In genomic region chr20:50243610-50244351, GRCh38 we compare ENCODE assay signal across 23 cellular contexts. TPM values are rescaled to one million over a fixed set of nuclear protein-coding genes. Genes with fewer than 3 reads are reported as not detected.
DNase-seq lines count a peak whose midpoint lies in the region; ATAC-seq, FAIRE-seq and TF ChIP-seq lines count a peak whose summit lies in the region.
"Had no signal": no experiment of that assay in that cellular context is flagged by ENCODE, and none has a peak within 500 bp of the region (broad histone marks: within the 10 kb centered on the region; RNA-seq: fewer than 3 reads in every experiment).

No MANE protein-coding gene starts in this region.

- no peak overlapping the region; the same call in 1 of the 2 replicates for H3K18ac ChIP-seq in IMR-90 (ENCODE audit: low read depth, low read length)

- H3K27ac Mint-ChIP-seq in astrocyte (ENCODE audit: unreplicated experiment) = no peak overlapping the region
- H3K27ac Mint-ChIP-seq: activated T-cell treated with anti-CD3 and anti-CD28 coated beads, Interleukin-2, amount 50 U/mL, for 72 hours; CD8-positive, alpha-beta T cell; IgD-negative memory B cell; T-helper 1 cell treated with Interleukin-12 subunit alpha and Interleukin-12 subunit beta and Interleukin-4 antibody, amounts not matched to agents 30 μg/mL and 1 μg/mL, for 36 hours; type B pancreatic cell had no signal

- H3K56ac ChIP-seq in IMR-90 (ENCODE audit: extremely low read depth, insufficient read depth, low read length) = no peak overlapping the region

- ATAC-seq in IMR-90 (ENCODE audit: low read depth) (no peak), HG03378 (IDR thresholded peaks at IDR 0.05; ENCODE audit: unreplicated experiment) (no peak), lower lobe of right lung (no peak)
- ATAC-seq: activated CD4-positive, CD25-positive, alpha-beta regulatory T cell treated with anti-CD3 and anti-CD28 coated beads, Interleukin-2, amount 50 U/mL, for 24 hours; activated T-cell treated with anti-CD3 and anti-CD28 coated beads, Interleukin-2, amount 50 U/mL, for 72 hours; CD8-positive, alpha-beta T cell had no signal

- H4K20me1 ChIP-seq in IMR-90 (ENCODE audit: insufficient read depth, low read length) (no peaks in the 10 kb centered on the region), astrocyte (ENCODE audit: insufficient read depth, low read length) (no peaks in the 10 kb centered on the region)

- peak overlapping the region; percentile 48 for H3K4ac ChIP-seq in IMR-90 (ENCODE audit: low read depth, low read length)

- FAIRE-seq in astrocyte (lab: Jason Lieb, UNC) (no peak), HTR-8/SVneo (lab: Jason Lieb, UNC) (no peak)
- FAIRE-seq: H54 had no signal

- no peak overlapping the region for H3K4me3 Mint-ChIP-seq in astrocyte (ENCODE audit: unreplicated experiment)
- H3K4me3 Mint-ChIP-seq: activated T-cell treated with anti-CD3 and anti-CD28 coated beads, Interleukin-2, amount 50 U/mL, for 72 hours; CD8-positive, alpha-beta T cell; IgD-negative memory B cell; T-helper 1 cell treated with Interleukin-12 subunit alpha and Interleukin-12 subunit beta and Interleukin-4 antibody, amounts not matched to agents 30 μg/mL and 1 μg/mL, for 36 hours; type B pancreatic cell had no signal

- no TSS peak for BruUV-seq in IMR-90 (replicated peaks; lab: Mats Ljungman, UMichigan)

- peak overlapping the region; percentile 47; the same call in 2 of the 3 replicates for H2BK15ac ChIP-seq in IMR-90 (ENCODE audit: low read depth, low read length)

- no peak overlapping the region for H3K23ac ChIP-seq in IMR-90 (ENCODE audit: low read depth, low read length)

- H3K4me1 ChIP-seq in IMR-90 (ENCODE audit: control insufficient read depth, insufficient read depth, low read length) (peaks cover 7% of the 10 kb centered on the region; the same call in 1 of the 2 replicates), astrocyte (ENCODE audit: insufficient read depth, low read length) (peaks cover 21% of the 10 kb centered on the region), esophagus (ENCODE audit: control insufficient read depth in 2 of 2, insufficient read depth in 2 of 2, low read length in 1 of 2) (peaks cover 6 to 33% of the 10 kb centered on the region in 2 donors), lower lobe of right lung (no peaks in the 10 kb centered on the region)
- H3K4me1 ChIP-seq: BE2C, right atrium auricular region had no signal

- no peak overlapping the region for H4K5ac ChIP-seq in IMR-90 (ENCODE audit: low read depth, low read length)

- peak overlapping the region; percentile 14; the same call in 1 of the 2 replicates for H2BK20ac ChIP-seq in IMR-90 (ENCODE audit: low read depth, low read length)

- peaks cover 5% of the 10 kb centered on the region; the same call in 1 of the 2 replicates for H3K9me1 ChIP-seq in IMR-90 (ENCODE audit: insufficient read depth, low read length)

- no peak for TF ChIP-seq POLR2A in IMR-90 (IDR thresholded peaks at IDR 0.05; ENCODE audit: low read depth, low read length)

- no peak overlapping the region for H4K8ac ChIP-seq in IMR-90 (ENCODE audit: low read depth in 2 of 2, low read length in 2 of 2)

- H3K27me3 ChIP-seq in IMR-90 (ENCODE audit: control insufficient read depth, insufficient read depth, low read length) (no peaks in the 10 kb centered on the region), astrocyte (ENCODE audit: insufficient read depth, low read length) (no peaks in the 10 kb centered on the region), esophagus (ENCODE audit: control insufficient read depth in 1 of 2, insufficient read depth in 2 of 2, low read length in 2 of 2) (no peaks in the 10 kb centered on the region), lower lobe of right lung (ENCODE audit: low read depth) (no peaks in the 10 kb centered on the region)
- H3K27me3 ChIP-seq: BE2C, right atrium auricular region had no signal

- CTCF ChIA-PET in IMR-90 (lab: Yijun Ruan, JAX) = no interaction called here

- H3K4me2 ChIP-seq in IMR-90 (ENCODE audit: low read depth, low read length) = no peak overlapping the region
- peak overlapping the region; percentile 57 for H3K4me2 ChIP-seq in astrocyte (ENCODE audit: low read length)

- H3K79me2 ChIP-seq in astrocyte (ENCODE audit: insufficient read depth, low read length) = no peaks in the 10 kb centered on the region

- no peak for DNase-seq in IMR-90
- no peak for DNase-seq in astrocyte (ENCODE audit: low read depth)
- no peak for DNase-seq in nucleus accumbens (lab: John Stamatoyannopoulos, UW)
- no peak for DNase-seq in HTR-8/SVneo (ENCODE audit: insufficient read length, low spot score)
- DNase-seq in lower lobe of right lung = no peak
- DNase-seq: activated CD4-positive, alpha-beta T cell treated with anti-CD3 and anti-CD28 coated beads, Interleukin-2, amount 50 U/mL, for 48 hours; activated T-cell treated with anti-CD3 and anti-CD28 coated beads, Interleukin-2, amount 50 U/mL, for 72 hours; BE2C; CD8-positive, alpha-beta T cell; cerebellar nuclear complex; heart right ventricle; NCI-H1694 treated with DMSO at 0.1 percent for 48 hours; stimulated activated CD4-positive, alpha-beta T cell treated with anti-CD3 and anti-CD28 coated beads, Interleukin-2, amount 100 ng/mL, for 48 hours had no signal

- H3K4me1 Mint-ChIP-seq in astrocyte (ENCODE audit: low read depth, unreplicated experiment) = peaks cover 2% of the 10 kb centered on the region
- H3K4me1 Mint-ChIP-seq: IgD-negative memory B cell had no signal

- H3K27ac ChIP-seq in IMR-90 (ENCODE audit: insufficient read depth, low read length) (no peak overlapping the region), astrocyte (ENCODE audit: low read depth, low read length) (no peak overlapping the region), esophagus (ENCODE audit: low read depth in 2 of 2, low read length in 1 of 2) (peak overlapping the region; percentile 65 to 89), skin epidermis (peak overlapping the region in 19 of 21 experiments; percentile 15 to 90 (median 78)), lower lobe of right lung (no peak overlapping the region)
- H3K27ac ChIP-seq: heart right ventricle, right atrium auricular region, SK-N-MC had no signal

- peaks cover 25% of the 10 kb centered on the region for H3K27me3 Mint-ChIP-seq in astrocyte (ENCODE audit: low read depth, unreplicated experiment)
- H3K27me3 Mint-ChIP-seq: type B pancreatic cell had no signal

- H3K9me3 Mint-ChIP-seq in astrocyte (ENCODE audit: unreplicated experiment) = peaks cover 5% of the 10 kb centered on the region
- H3K9me3 Mint-ChIP-seq: activated T-cell treated with anti-CD3 and anti-CD28 coated beads, Interleukin-2, amount 50 U/mL, for 72 hours; CD8-positive, alpha-beta T cell; T-helper 1 cell treated with Interleukin-12 subunit alpha and Interleukin-12 subunit beta and Interleukin-4 antibody, amounts not matched to agents 30 μg/mL and 1 μg/mL, for 36 hours had no signal

- intact Hi-C loops in IMR-90 (cut with micrococcal nuclease) = no loop called here
- intact Hi-C loops in lower lobe of right lung (cut with DNase I) = no loop called here

- no peaks in the 10 kb centered on the region for H3K79me1 ChIP-seq in IMR-90 (ENCODE audit: low read depth in 1 of 2, low read length in 2 of 2)

- H3K9ac ChIP-seq in IMR-90 (ENCODE audit: low read depth, low read length) = no peak overlapping the region
- H3K9ac ChIP-seq in astrocyte (ENCODE audit: low read length) = peak overlapping the region; percentile 60

- H3K4me3 ChIP-seq in IMR-90 (ENCODE audit: insufficient read depth, low read depth, low read length) = no peak overlapping the region
- no peak overlapping the region for H3K4me3 ChIP-seq in astrocyte (ENCODE audit: insufficient read depth, low read depth, low read length)
- no peak overlapping the region for H3K4me3 ChIP-seq in esophagus (ENCODE audit: low read depth in 1 of 2, low read length in 2 of 2)
- no peak overlapping the region for H3K4me3 ChIP-seq in skin epidermis
- no peak overlapping the region for H3K4me3 ChIP-seq in lower lobe of right lung
- H3K4me3 ChIP-seq: heart right ventricle, right atrium auricular region, SK-N-MC had no signal

- H3K36me3 Mint-ChIP-seq in astrocyte (ENCODE audit: low read depth, unreplicated experiment) = no peaks in the 10 kb centered on the region
- H3K36me3 Mint-ChIP-seq: CD8-positive, alpha-beta T cell; IgD-negative memory B cell; type B pancreatic cell had no signal

- in situ Hi-C loops in IMR-90 (cut with MboI; ENCODE audit: low sequenced_read_pairs) = no loop called here

- peak overlapping the region; percentile 44 for H2AK9ac ChIP-seq in IMR-90 (replicated peaks; ENCODE audit: low read depth, low read length, poor library complexity)

- H2BK120ac ChIP-seq in IMR-90 (ENCODE audit: low read depth, low read length) = peak overlapping the region; percentile 49

- dilution Hi-C loops in IMR-90 (cut with HindIII; ENCODE audit: low sequenced_read_pairs, unreplicated experiment) = no loop called here

- H2BK5ac ChIP-seq in IMR-90 (ENCODE audit: low read depth, low read length, poor library complexity, severe bottlenecking) = no peak overlapping the region

- no peak overlapping the region for H3K14ac ChIP-seq in IMR-90 (replicated peaks; ENCODE audit: low read depth, low read length)

- H2AK5ac ChIP-seq in IMR-90 (ENCODE audit: low read depth, low read length) = peak overlapping the region; percentile 89

- H2AFZ ChIP-seq in IMR-90 (replicated peaks; ENCODE audit: low read length, poor library complexity) = no peak overlapping the region
- H2AFZ ChIP-seq in astrocyte (ENCODE audit: low read depth, low read length) = peak overlapping the region; percentile 59

- POLR2A ChIA-PET in IMR-90 (lab: Charles Lee; ENCODE audit: unreplicated experiment) = no interaction called here

- H3K9me3 ChIP-seq in IMR-90 (ENCODE audit: control insufficient read depth, insufficient read depth, low read length) = no peaks in the 10 kb centered on the region
- H3K9me3 ChIP-seq in astrocyte (ENCODE audit: insufficient read depth, low read depth, low read length) = no peaks in the 10 kb centered on the region
- H3K9me3 ChIP-seq in esophagus (ENCODE audit: control insufficient read depth in 2 of 2, insufficient read depth in 1 of 2, low read depth in 1 of 2, low read length in 1 of 2) = no peaks in the 10 kb centered on the region
- no peaks in the 10 kb centered on the region for H3K9me3 ChIP-seq in lower lobe of right lung
- H3K9me3 ChIP-seq: BE2C, heart right ventricle, right atrium auricular region had no signal

- peak overlapping the region; percentile 62; the same call in 1 of the 2 replicates for H4K91ac ChIP-seq in IMR-90 (ENCODE audit: insufficient read depth, low read depth, low read length)

- TF ChIP-seq RAD21 in IMR-90 (IDR thresholded peaks at IDR 0.05; ENCODE audit: low read length) = no peak

- TF ChIP-seq CTCF in IMR-90 (conservative IDR thresholded peaks at IDR 0.05; ENCODE audit: low read depth, low read length) (no peak), astrocyte (IDR thresholded peaks at IDR 0.05; ENCODE audit: insufficient read depth, low read depth, low read length) (no peak), lower lobe of right lung (IDR thresholded peaks at IDR 0.05) (no peak)

- 93% methylated on average over 9 of the region's 15 CpGs; no CpG with 5 or more reads in 1 of the 2 experiments for WGBS in IMR-90 (ENCODE audit: extremely low coverage in 2 of 2, insufficient read length in 1 of 2), 2 experiments
- WGBS in esophagus, 2 donors = 86 to 88% methylated on average over 15 of the region's 15 CpGs

- H3K36me3 ChIP-seq in IMR-90 (ENCODE audit: control insufficient read depth, insufficient read depth, low read length) (no peaks in the 10 kb centered on the region), astrocyte (ENCODE audit: insufficient read depth, low read length) (no peaks in the 10 kb centered on the region), esophagus (ENCODE audit: control insufficient read depth in 2 of 2, insufficient read depth in 2 of 2, low read length in 1 of 2) (no peaks in the 10 kb centered on the region), lower lobe of right lung (no peaks in the 10 kb centered on the region)
- H3K36me3 ChIP-seq: BE2C, heart right ventricle, right atrium auricular region had no signal

RNA-seq across cellular contexts. Expression of gene CEBPB, which starts 53.2 kb away (rescaled TPM):
- total RNA-seq in IMR-90 (2012; rRNA removed) (3.4 and 6.9 TPM in 2 replicates), astrocyte (33.8 and 34.6 TPM in 2 replicates), lower lobe of right lung (326 TPM)
- polyA plus RNA-seq in IMR-90 (2012; rRNA removed) (17.4 and 33.6 TPM in 2 replicates), esophagus (10 to 100 TPM in 1 of 2 donors, 1 to 10 TPM in 1; 6.9 to 19.6 TPM)
- polyA plus RNA-seq in IMR-90 (2012; cell fraction: cytosol; rRNA removed) = 18.5 and 103 TPM in 2 replicates
- polyA plus RNA-seq in IMR-90 (2012; cell fraction: nucleus; rRNA removed; ENCODE audit: low replicate concordance) = 98.3 and 167 TPM in 2 replicates

Comparison
In these comparisons a context has a peak if more than half of its experiments do, and no peak if none do; other contexts are left out.
1. H3K27ac ChIP-seq: peak in esophagus (2 of 2) and skin epidermis (19 of 21); none in IMR-90 (single experiment), astrocyte (single experiment) and lower lobe of right lung (single experiment).